ENCODE assay signal across 22 cellular contexts in genomic region chr13:44101347-44102083, GRCh38.
DNase-seq lines count a peak whose midpoint lies in the region; FAIRE-seq lines count a peak whose summit lies in the region.
"Had no signal": no experiment of that assay in that cellular context is flagged by ENCODE, and none has a peak within 500 bp of the region (broad histone marks: within the 10 kb centered on the region; RNA-seq: fewer than 3 reads in every experiment).

No MANE protein-coding gene starts in this region.

- H3K4me2 ChIP-seq in GM23248 (ENCODE audit: unreplicated experiment): no peak overlapping the region

- FAIRE-seq in colon (lab: Jason Lieb, UNC): peak; percentile 72
- FAIRE-seq: GM18507, H54 had no signal

- no peak overlapping the region for H2AFZ ChIP-seq in GM23248

- in situ Hi-C loops in GM23248 (cut with MboI): no loop called here

- no peaks in the 10 kb centered on the region for H3K9me2 ChIP-seq in GM23248 (ENCODE audit: insufficient read depth)

- H3K27me3 ChIP-seq in GM23248 (replicated peaks; ENCODE audit: insufficient read depth) (peaks cover 21% of the 10 kb centered on the region), mucosa of rectum (ENCODE audit: control insufficient read depth in 2 of 2, insufficient read depth in 2 of 2, low read length in 2 of 2) (no peaks in the 10 kb centered on the region)
- H3K27me3 ChIP-seq in CD8-positive, alpha-beta memory T cell (ENCODE audit: insufficient read depth, low read length, poor library complexity, severe bottlenecking): peaks cover 4% of the 10 kb centered on the region

- H3K4me1 ChIP-seq in GM23248 (ENCODE audit: insufficient read depth) (no peaks in the 10 kb centered on the region), mucosa of rectum (ENCODE audit: control insufficient read depth in 2 of 2, insufficient read depth in 2 of 2, low read length in 2 of 2) (peaks cover 29 to 34% of the 10 kb centered on the region in 2 donors)
- no peaks in the 10 kb centered on the region for H3K4me1 ChIP-seq in CD8-positive, alpha-beta memory T cell (ENCODE audit: insufficient read depth, low read length)

- POLR2A ChIA-PET in CD8-positive, alpha-beta memory T cell (lab: Charles Lee): no interaction called here

- WGBS in GM23248 (ENCODE audit: low coverage in 1 of 2, low lambda C conversion rate in 2 of 2, missing lambda C conversion rate in 2 of 2), 2 experiments: 20 to 31% methylated on average over 2 of the region's 2 CpGs

- H3K9ac ChIP-seq in GM23248 (no peak overlapping the region), mucosa of rectum (ENCODE audit: low read depth in 1 of 2, low read length in 2 of 2) (no peak overlapping the region)

- no peaks in the 10 kb centered on the region for H3F3A ChIP-seq in GM23248 (ENCODE audit: insufficient read depth)

- H3K36me3 Mint-ChIP-seq in CD8-positive, alpha-beta memory T cell: peaks cover 0 to 6% (median 0%) of the 10 kb centered on the region in 3 donors
- H3K36me3 Mint-ChIP-seq: CD8-positive, alpha-beta T cell had no signal

- CTCF ChIA-PET in CD8-positive, alpha-beta memory T cell (lab: Charles Lee): no interaction called here

- no peak overlapping the region for H3K4me3 ChIP-seq in GM23248
- no peak overlapping the region for H3K4me3 ChIP-seq in mucosa of rectum (ENCODE audit: low read length in 2 of 2)
- H3K4me3 ChIP-seq in CD8-positive, alpha-beta memory T cell (ENCODE audit: low read length): no peak overlapping the region

- no peak overlapping the region for H3K27ac ChIP-seq in GM23248
- peak overlapping the region; percentile 19 to 44 for H3K27ac ChIP-seq in mucosa of rectum (ENCODE audit: low read depth in 2 of 2, low read length in 2 of 2)
- H3K27ac ChIP-seq in CD8-positive, alpha-beta memory T cell (ENCODE audit: low read depth, low read length): no peak overlapping the region
- H3K27ac ChIP-seq: C4-2B had no signal

- H3K27ac Mint-ChIP-seq in CD8-positive, alpha-beta memory T cell: no peak overlapping the region
- H3K27ac Mint-ChIP-seq: B cell; CD8-positive, alpha-beta T cell had no signal

- H3K27me3 Mint-ChIP-seq in CD8-positive, alpha-beta memory T cell: peaks cover 11 to 26% of the 10 kb centered on the region in 2 donors

- no peaks in the 10 kb centered on the region for H3K36me3 ChIP-seq in GM23248 (ENCODE audit: low read depth)
- H3K36me3 ChIP-seq in mucosa of rectum (ENCODE audit: control insufficient read depth in 2 of 2, insufficient read depth in 2 of 2, low read length in 2 of 2): no peaks in the 10 kb centered on the region
- no peaks in the 10 kb centered on the region for H3K36me3 ChIP-seq in CD8-positive, alpha-beta memory T cell (ENCODE audit: insufficient read depth, low read length)

- H3K9me3 ChIP-seq in GM23248 (ENCODE audit: low read depth) (no peaks in the 10 kb centered on the region), mucosa of rectum (ENCODE audit: control insufficient read depth in 2 of 2, low read length in 2 of 2) (no peaks in the 10 kb centered on the region)
- no peaks in the 10 kb centered on the region for H3K9me3 ChIP-seq in CD8-positive, alpha-beta memory T cell (ENCODE audit: low read length)

- no peaks in the 10 kb centered on the region for H4K20me1 ChIP-seq in GM23248 (ENCODE audit: insufficient read depth)

- DNase-seq in ELR (ENCODE audit: low read depth): peak; percentile 6
- peak; percentile 8 for DNase-seq in GM23248
- DNase-seq in CD8-positive, alpha-beta memory T cell: no peak
- no peak for DNase-seq in GM03348 (ENCODE audit: low spot score)
- no peak for DNase-seq in activated naive CD4-positive, alpha-beta T cell treated with Interleukin-2 at 50 U/mL for 16 hours
- DNase-seq: CD8-positive, alpha-beta T cell; DMS 273 treated with DMSO at 0.1 percent for 48 hours; DND-41; Karpas-422; NCI-H1092 treated with DMSO at 0.1 percent for 48 hours; NCI-H1436 treated with DMSO at 0.1 percent for 48 hours; NCI-H187 treated with DMSO at 0.1 percent for 48 hours; NCI-H446; NCI-H524 treated with DMSO at 0.1 percent for 48 hours; NCI-H774; SHP77 treated with DMSO at 0.1 percent for 48 hours had no signal

- H3K4me1 Mint-ChIP-seq in CD8-positive, alpha-beta memory T cell: no peaks in the 10 kb centered on the region
- H3K4me1 Mint-ChIP-seq: B cell had no signal

- peaks cover 0 to 11% (median 7%) of the 10 kb centered on the region in 5 donors for H3K9me3 Mint-ChIP-seq in CD8-positive, alpha-beta memory T cell

- H3K79me2 ChIP-seq in GM23248 (ENCODE audit: insufficient read depth): no peaks in the 10 kb centered on the region

- H3K4me3 Mint-ChIP-seq in CD8-positive, alpha-beta memory T cell: no peak overlapping the region
- H3K4me3 Mint-ChIP-seq: B cell; CD8-positive, alpha-beta T cell had no signal

Comparison
In these comparisons a context has a peak if more than half of its experiments do, and no peak if none do; other contexts are left out.
1. DNase-seq: peak in ELR (single experiment) and GM23248 (single experiment); none in CD8-positive, alpha-beta memory T cell (0 of 5), GM03348 (single experiment) and activated naive CD4-positive, alpha-beta T cell treated with Interleukin-2 at 50 U/mL for 16 hours (single experiment).
2. H3K27ac ChIP-seq: peak in mucosa of rectum (2 of 2); none in GM23248 (single experiment) and CD8-positive, alpha-beta memory T cell (single experiment).